12 cellular contexts compared by ENCODE assay signal in genomic region chr6:17628873-17629272, GRCh38. TPM values are rescaled to one million over a fixed set of nuclear protein-coding genes. Genes with fewer than 3 reads are reported as not detected.
DNase-seq lines count a peak whose midpoint lies in the region; ATAC-seq lines count a peak whose summit lies in the region.
"Had no signal": no experiment of that assay in that cellular context is flagged by ENCODE, and none has a peak within 500 bp of the region (broad histone marks: within the 10 kb centered on the region; RNA-seq: fewer than 3 reads in every experiment).

No MANE protein-coding gene starts in this region.

- H3K9me3 Mint-ChIP-seq in naive thymus-derived CD4-positive, alpha-beta T cell: no peaks in the 10 kb centered on the region
- H3K9me3 Mint-ChIP-seq in activated CD4-positive, alpha-beta memory T cell treated with anti-CD3 and anti-CD28 coated beads, Interleukin-2, amount 10 ng/mL, durations not matched to agents 7 days and 5 days: no peaks in the 10 kb centered on the region

- no peak overlapping the region for H3K4me3 ChIP-seq in naive thymus-derived CD4-positive, alpha-beta T cell (ENCODE audit: low read length)
- H3K4me3 ChIP-seq: esophagus squamous epithelium had no signal

- H3K27ac Mint-ChIP-seq in naive thymus-derived CD4-positive, alpha-beta T cell: peak overlapping the region in 8 of 9 donors; percentile 2 to 73 (median 28)
- no peak overlapping the region for H3K27ac Mint-ChIP-seq in activated CD4-positive, alpha-beta memory T cell treated with anti-CD3 and anti-CD28 coated beads, Interleukin-2, amount 10 ng/mL, durations not matched to agents 7 days and 5 days

- peaks cover 15 to 48% (median 27%) of the 10 kb centered on the region in 5 donors for H3K36me3 Mint-ChIP-seq in naive thymus-derived CD4-positive, alpha-beta T cell
- peaks cover 75% of the 10 kb centered on the region for H3K36me3 Mint-ChIP-seq in activated CD4-positive, alpha-beta memory T cell treated with anti-CD3 and anti-CD28 coated beads, Interleukin-2, amount 10 ng/mL, durations not matched to agents 7 days and 5 days (ENCODE audit: low read depth)

- no peaks in the 10 kb centered on the region for H3K27me3 Mint-ChIP-seq in naive thymus-derived CD4-positive, alpha-beta T cell
- no peaks in the 10 kb centered on the region for H3K27me3 Mint-ChIP-seq in activated CD4-positive, alpha-beta memory T cell treated with anti-CD3 and anti-CD28 coated beads, Interleukin-2, amount 10 ng/mL, durations not matched to agents 7 days and 5 days

- H3K4me3 Mint-ChIP-seq in naive thymus-derived CD4-positive, alpha-beta T cell: no peak overlapping the region
- no peak overlapping the region for H3K4me3 Mint-ChIP-seq in activated CD4-positive, alpha-beta memory T cell treated with anti-CD3 and anti-CD28 coated beads, Interleukin-2, amount 10 ng/mL, durations not matched to agents 7 days and 5 days

- intact Hi-C loops in naive thymus-derived CD4-positive, alpha-beta T cell (cut with micrococcal nuclease): loop anchor here in 1 of 2 donors (5.0 kb wide), 1 partner anchor 33 kb away; no protein-coding TSS in a partner anchor

- no peak overlapping the region for H3K27ac ChIP-seq in naive thymus-derived CD4-positive, alpha-beta T cell (ENCODE audit: low read depth, low read length)
- H3K27ac ChIP-seq: esophagus squamous epithelium had no signal

- POLR2A ChIA-PET in naive thymus-derived CD4-positive, alpha-beta T cell (lab: Charles Lee): no interaction called here
- POLR2A ChIA-PET in activated CD4-positive, alpha-beta memory T cell treated with anti-CD3 and anti-CD28 coated beads, Interleukin-2, amount 10 ng/mL, durations not matched to agents 7 days and 5 days (lab: Charles Lee): no interaction called here

- peaks cover 5 to 55% (median 17%) of the 10 kb centered on the region in 3 experiments for H3K36me3 ChIP-seq in naive thymus-derived CD4-positive, alpha-beta T cell (ENCODE audit: control insufficient read depth in 2 of 3, insufficient read depth in 3 of 3, low read length in 3 of 3)

- H3K4me1 ChIP-seq in naive thymus-derived CD4-positive, alpha-beta T cell (ENCODE audit: control insufficient read depth in 2 of 2, insufficient read depth in 2 of 2, low read length in 2 of 2): peaks cover 9 to 17% of the 10 kb centered on the region in 2 donors
- H3K4me1 ChIP-seq: esophagus squamous epithelium had no signal

- no peaks in the 10 kb centered on the region for H3K9me3 ChIP-seq in naive thymus-derived CD4-positive, alpha-beta T cell (ENCODE audit: control insufficient read depth in 2 of 3, low read length in 3 of 3)
- H3K9me3 ChIP-seq: esophagus squamous epithelium had no signal

- ATAC-seq in GM19023 (IDR thresholded peaks at IDR 0.05; ENCODE audit: unreplicated experiment) (peak; percentile 63), GM21786 (IDR thresholded peaks at IDR 0.05; ENCODE audit: unreplicated experiment) (peak; percentile 69), HG03460 (IDR thresholded peaks at IDR 0.05; ENCODE audit: unreplicated experiment) (peak; percentile 65), HG03457 (IDR thresholded peaks at IDR 0.05; ENCODE audit: unreplicated experiment) (no peak), GM21825 (IDR thresholded peaks at IDR 0.05; ENCODE audit: unreplicated experiment) (no peak)
- no peak for ATAC-seq in naive thymus-derived CD4-positive, alpha-beta T cell

- H3K4me1 Mint-ChIP-seq in naive thymus-derived CD4-positive, alpha-beta T cell: peaks cover 28 to 50% (median 41%) of the 10 kb centered on the region in 7 donors
- peaks cover 38% of the 10 kb centered on the region for H3K4me1 Mint-ChIP-seq in activated CD4-positive, alpha-beta memory T cell treated with anti-CD3 and anti-CD28 coated beads, Interleukin-2, amount 10 ng/mL, durations not matched to agents 7 days and 5 days

- H3K27me3 ChIP-seq in naive thymus-derived CD4-positive, alpha-beta T cell (ENCODE audit: control insufficient read depth in 2 of 2, insufficient read depth in 2 of 2, low read length in 2 of 2): no peaks in the 10 kb centered on the region
- H3K27me3 ChIP-seq: esophagus squamous epithelium had no signal

- no peak for DNase-seq in naive thymus-derived CD4-positive, alpha-beta T cell
- no peak for DNase-seq in activated CD4-positive, alpha-beta memory T cell treated with anti-CD3 and anti-CD28 coated beads, Interleukin-2, amount 10 ng/mL, durations not matched to agents 7 days and 5 days
- DNase-seq in D341Med (ENCODE audit: low spot score): no peak
- DNase-seq: esophagus squamous epithelium; Kasumi-1; OCI-M1; stimulated activated CD8-positive, alpha-beta memory T cell treated with anti-CD3 and anti-CD28 coated beads, Interleukin-4, amount 100 ng/mL, for 48 hours had no signal

- CTCF ChIA-PET in naive thymus-derived CD4-positive, alpha-beta T cell (lab: Charles Lee): interaction anchor here (0.6 kb wide), 1 partner anchor 10 kb away, joined by 3 read pairs; no protein-coding TSS in a partner anchor
- CTCF ChIA-PET in activated CD4-positive, alpha-beta memory T cell treated with anti-CD3 and anti-CD28 coated beads, Interleukin-2, amount 10 ng/mL, durations not matched to agents 7 days and 5 days (lab: Charles Lee): interaction anchor here (1.2 to 1.9 kb wide), 2 partner anchors 25 to 73 kb away, joined by 3 to 5 read pairs; no protein-coding TSS in a partner anchor

RNA-seq across cellular contexts. Expression of gene FAM8A1, which starts 28.8 kb away (rescaled TPM):
- total RNA-seq in naive thymus-derived CD4-positive, alpha-beta T cell: 10 to 100 TPM in 4 of 5 experiments, 1 to 10 TPM in 1; 8.0 to 26.1 (median 21.1) TPM
- polyA plus RNA-seq in naive thymus-derived CD4-positive, alpha-beta T cell: 1 to 10 TPM; 5.9 to 6.0 TPM
- total RNA-seq in activated CD4-positive, alpha-beta memory T cell treated with anti-CD3 and anti-CD28 coated beads, Interleukin-2, amount 10 ng/mL, durations not matched to agents 7 days and 5 days: 10 to 100 TPM; 14.1 to 14.3 TPM

Comparison
In these comparisons a context has a peak if more than half of its experiments do, and no peak if none do; other contexts are left out.
1. ATAC-seq: peak in GM19023 (single experiment), GM21786 (single experiment) and HG03460 (single experiment); none in naive thymus-derived CD4-positive, alpha-beta T cell (single experiment), HG03457 (single experiment) and GM21825 (single experiment).